Comparison of ENCODE assay signal across 9 cellular contexts in the genomic region with DNA sequence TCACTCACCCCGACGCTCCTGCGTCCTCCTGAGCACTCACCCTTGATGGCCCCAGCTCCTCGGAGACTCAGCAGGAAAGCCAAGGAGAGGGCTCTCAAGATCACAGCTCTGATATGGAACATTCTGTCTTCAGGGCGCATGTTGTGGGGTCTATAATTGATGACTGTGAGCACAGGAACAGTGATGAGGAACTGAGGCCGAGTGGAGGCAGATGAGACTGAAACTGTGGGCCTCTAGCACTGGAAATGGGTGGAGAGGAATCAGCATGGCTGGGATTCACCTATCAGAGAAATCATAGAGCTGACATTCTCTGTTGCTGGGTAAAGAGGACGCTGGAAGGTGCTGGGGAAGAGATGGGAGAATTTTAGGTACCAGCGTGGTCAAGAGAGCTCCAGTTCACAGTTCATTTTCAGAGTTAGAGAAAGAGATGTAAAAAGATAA. TPM values are rescaled to one million over a fixed set of nuclear protein-coding genes. Genes with fewer than 3 reads are reported as not detected.
DNase-seq lines count a peak whose midpoint lies in the region; ATAC-seq lines count a peak whose summit lies in the region.
"Had no signal": no experiment of that assay in that cellular context is flagged by ENCODE, and none has a peak within 500 bp of the region (broad histone marks: within the 10 kb centered on the region; RNA-seq: fewer than 3 reads in every experiment).

A gene (minus strand): TSS at position 219 of the 441 bp plus-strand sequence.

- H3K36me3 Mint-ChIP-seq in activated T-helper 17 cell treated with anti-CD3 and anti-CD28 coated beads, Interleukin-2, amount 50 U/mL, for 72 hours (ENCODE audit: low read depth), result peaks cover 7% of the 10 kb centered on the region

- H3K9me3 Mint-ChIP-seq in activated T-helper 17 cell treated with anti-CD3 and anti-CD28 coated beads, Interleukin-2, amount 50 U/mL, for 72 hours, result no peaks in the 10 kb centered on the region

- in situ Hi-C loops in GM23248 (cut with MboI), result no loop called here

- DNase-seq in DMS53 (lab: John Stamatoyannopoulos, UW) (peak; percentile 42), DMS53 treated with DMSO at 0.1 percent for 48 hours (lab: John Stamatoyannopoulos, UW; ENCODE audit: unreplicated experiment) (no peak), GM23248 (peak; percentile 62), MG63 (peak; percentile 45), left ventricle myocardium superior (no peak), NCI-H748 treated with DMSO at 0.1 percent for 48 hours (lab: John Stamatoyannopoulos, UW) (no peak)
- peak; percentile 48 for DNase-seq in stimulated activated CD4-positive, alpha-beta T cell treated with anti-CD3 and anti-CD28 coated beads, Interleukin-4, amount 100 ng/mL, for 24 hours

- H3K9me3 ChIP-seq in GM23248 (ENCODE audit: low read depth), result no peaks in the 10 kb centered on the region
- H3K9me3 ChIP-seq in MG63, result no peaks in the 10 kb centered on the region

- peak within 1 kb of the TSS; percentile 23; the same call in 1 of the 2 replicates for H2AFZ ChIP-seq in GM23248

- peak within 1 kb of the TSS; percentile 83 for H3K4me3 Mint-ChIP-seq in activated T-helper 17 cell treated with anti-CD3 and anti-CD28 coated beads, Interleukin-2, amount 50 U/mL, for 72 hours

- no peaks in the 10 kb centered on the region for H3K9me2 ChIP-seq in GM23248 (ENCODE audit: insufficient read depth)

- H3K27ac ChIP-seq in GM23248, result no peak within 1 kb of the TSS
- H3K27ac ChIP-seq: 22Rv1 had no signal

- H3K79me2 ChIP-seq in GM23248 (ENCODE audit: insufficient read depth), result no peaks in the 10 kb centered on the region

- H3K27ac Mint-ChIP-seq in activated T-helper 17 cell treated with anti-CD3 and anti-CD28 coated beads, Interleukin-2, amount 50 U/mL, for 72 hours, result peak within 1 kb of the TSS; percentile 71

- no peaks in the 10 kb centered on the region for H3K4me1 ChIP-seq in GM23248 (ENCODE audit: insufficient read depth)

- no peaks in the 10 kb centered on the region for H3K27me3 Mint-ChIP-seq in activated T-helper 17 cell treated with anti-CD3 and anti-CD28 coated beads, Interleukin-2, amount 50 U/mL, for 72 hours

- intact Hi-C loops in left ventricle myocardium superior (cut with micrococcal nuclease), result no loop called here

- peak; percentile 85 for ATAC-seq in activated T-helper 17 cell treated with anti-CD3 and anti-CD28 coated beads, Interleukin-2, amount 50 U/mL, for 72 hours (replicated peaks)
- ATAC-seq in left ventricle myocardium superior, result peak; percentile 77

- no peaks in the 10 kb centered on the region for H3K27me3 ChIP-seq in GM23248 (replicated peaks; ENCODE audit: insufficient read depth)
- H3K27me3 ChIP-seq in MG63, result 0 out of 2 replicates have a peak, but pooled peaks cover 5% of the 10 kb centered on the region

- peaks cover 25% of the 10 kb centered on the region for H3K4me1 Mint-ChIP-seq in activated T-helper 17 cell treated with anti-CD3 and anti-CD28 coated beads, Interleukin-2, amount 50 U/mL, for 72 hours

- H3K4me2 ChIP-seq in GM23248 (ENCODE audit: unreplicated experiment), result no peak within 1 kb of the TSS

- no peaks in the 10 kb centered on the region for H3F3A ChIP-seq in GM23248 (ENCODE audit: insufficient read depth)

- no peak within 1 kb of the TSS for H3K9ac ChIP-seq in GM23248

- 54 to 55% methylated on average over 8 of the region's 8 CpGs for WGBS in GM23248 (ENCODE audit: low coverage in 1 of 2, low lambda C conversion rate in 2 of 2, missing lambda C conversion rate in 2 of 2), 2 experiments

- H4K20me1 ChIP-seq in GM23248 (ENCODE audit: insufficient read depth), result no peaks in the 10 kb centered on the region

- H3K36me3 ChIP-seq in GM23248 (ENCODE audit: low read depth) (no peaks in the 10 kb centered on the region), MG63 (no peaks in the 10 kb centered on the region)

- H3K4me3 ChIP-seq in GM23248 (no peak within 1 kb of the TSS), MG63 (no peak within 1 kb of the TSS)

RNA-seq across cellular contexts. Expression of the gene that starts here (rescaled TPM):
- 0.89 and 2.5 TPM in 2 replicates for total RNA-seq in GM23248 (2014; rRNA removed; shearing (Covaris generic))
- 4.2 and 4.9 TPM in 2 replicates for polyA plus RNA-seq in GM23248 (2016; fragmentation: Nextera tagmentation; extraction: Ambion mirVana)
- total RNA-seq in MG63 (2014; rRNA removed; shearing (Covaris generic); ENCODE audit: low replicate concordance), result 0.59 and 2.5 TPM in 2 replicates
- total RNA-seq in activated T-helper 17 cell treated with anti-CD3 and anti-CD28 coated beads, Interleukin-2, amount 50 U/mL, for 72 hours, result 100 to 1,000 TPM in 1 of 2 donors, 10 to 100 TPM in 1; 40.5 to 136 TPM
- total RNA-seq in left ventricle myocardium superior, result 37.7 TPM

Comparison
In these comparisons a context has a peak if more than half of its experiments do, and no peak if none do; other contexts are left out.
1. RNA of the gene that starts here (total RNA-seq): 40.5 to 136 TPM in activated T-helper 17 cell treated with anti-CD3 and anti-CD28 coated beads, Interleukin-2, amount 50 U/mL, for 72 hours and 37.7 TPM in left ventricle myocardium superior (single experiment); 0.59 to 2.5 TPM in MG63 and 0.89 to 2.5 TPM in GM23248; every median in the first group is over 10 times any median in the second.
2. DNase-seq: peak in DMS53 (single experiment), GM23248 (single experiment), MG63 (single experiment) and stimulated activated CD4-positive, alpha-beta T cell treated with anti-CD3 and anti-CD28 coated beads, Interleukin-4, amount 100 ng/mL, for 24 hours (single experiment); none in DMS53 treated with DMSO at 0.1 percent for 48 hours (single experiment), left ventricle myocardium superior (single experiment) and NCI-H748 treated with DMSO at 0.1 percent for 48 hours (single experiment).